8 cellular contexts compared by ENCODE assay signal in the genomic region with DNA sequence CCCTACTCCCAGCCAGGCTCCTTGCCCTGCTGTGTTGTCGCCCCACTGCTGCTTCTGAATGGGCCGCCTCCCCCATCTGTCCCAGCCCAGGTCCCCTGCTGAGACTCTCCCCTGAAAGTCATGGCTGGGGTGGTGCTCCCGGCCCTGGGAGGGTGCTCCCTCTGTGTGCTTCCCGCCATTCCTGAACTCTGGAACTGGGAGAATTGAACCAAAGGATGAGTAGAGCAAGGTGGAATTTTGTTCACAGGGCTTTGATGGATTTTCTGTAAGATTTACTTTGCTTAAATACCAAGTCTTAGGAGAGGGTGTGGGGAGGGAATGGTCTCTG. TPM values are rescaled to one million over a fixed set of nuclear protein-coding genes. Genes with fewer than 3 reads are reported as not detected.
DNase-seq lines count a peak whose midpoint lies in the region; ATAC-seq and TF ChIP-seq lines count a peak whose summit lies in the region.

No MANE protein-coding gene starts in this region.

- no peaks in the 10 kb centered on the region for H3K4me1 Mint-ChIP-seq in MCF 10A (ENCODE audit: insufficient read depth, unreplicated experiment)
- peaks cover 21% of the 10 kb centered on the region for H3K4me1 Mint-ChIP-seq in type B pancreatic cell (ENCODE audit: unreplicated experiment)

- H3K4ac ChIP-seq in mesendoderm (ENCODE audit: low read depth, low read length) = peak overlapping the region; percentile 92

- H3K56ac ChIP-seq in mesendoderm (ENCODE audit: low read length) = peak overlapping the region; percentile 90

- no peak overlapping the region for H2BK15ac ChIP-seq in mesendoderm (replicated peaks; ENCODE audit: low read depth)

- peak overlapping the region; percentile 14 for H3K4me2 ChIP-seq in mesendoderm (ENCODE audit: low read length)

- no peaks in the 10 kb centered on the region for H3K79me2 ChIP-seq in mesendoderm (ENCODE audit: control insufficient read depth, insufficient read depth, low read length)

- H3K27ac ChIP-seq in breast epithelium (peak overlapping the region; percentile 75 to 79), ascending aorta (peak overlapping the region; percentile 67 to 79), mesendoderm (ENCODE audit: low read depth, low read length) (peak overlapping the region; percentile 94)

- H3K4me3 Mint-ChIP-seq in MCF 10A (ENCODE audit: unreplicated experiment) (no peak overlapping the region), type B pancreatic cell (peak overlapping the region; percentile 52)

- ATAC-seq in GM19395 (IDR thresholded peaks at IDR 0.05; ENCODE audit: unreplicated experiment) = no peak

- H3K4me1 ChIP-seq in breast epithelium (no peaks in the 10 kb centered on the region), ascending aorta (peaks cover 4 to 5% of the 10 kb centered on the region in 2 donors), mesendoderm (ENCODE audit: control insufficient read depth, low read depth, low read length) (no peaks in the 10 kb centered on the region)

- peak overlapping the region; percentile 92 for H2BK5ac ChIP-seq in mesendoderm (ENCODE audit: low read length)

- H3K4me3 ChIP-seq in breast epithelium (peak overlapping the region; percentile 44 to 71 (median 55)), ascending aorta (peak overlapping the region; percentile 43 to 66), mesendoderm (ENCODE audit: low read length) (peak overlapping the region; percentile 10)

- POLR2A ChIA-PET in MCF 10A (lab: Yijun Ruan, JAX) = no interaction called here

- no peak overlapping the region for H4K5ac ChIP-seq in mesendoderm (ENCODE audit: low read length)

- no peak for TF ChIP-seq CTCF in breast epithelium (IDR thresholded peaks at IDR 0.05)
- no peak for TF ChIP-seq CTCF in MCF 10A (IDR thresholded peaks at IDR 0.05; ENCODE audit: unreplicated experiment)
- TF ChIP-seq CTCF in ascending aorta (IDR thresholded peaks at IDR 0.05) = no peak
- TF ChIP-seq CTCF in type B pancreatic cell (conservative IDR thresholded peaks at IDR 0.05) = no peak

- H4K8ac ChIP-seq in mesendoderm (ENCODE audit: low read depth, low read length) = peak overlapping the region; percentile 83

- H3K36me3 Mint-ChIP-seq in MCF 10A (ENCODE audit: insufficient read depth, unreplicated experiment) = no peaks in the 10 kb centered on the region
- no peaks in the 10 kb centered on the region for H3K36me3 Mint-ChIP-seq in type B pancreatic cell

- H3K79me1 ChIP-seq in mesendoderm (ENCODE audit: low read length) = peaks cover 1% of the 10 kb centered on the region

- WGBS in mesendoderm (ENCODE audit: extremely low coverage, insufficient coverage, low lambda C conversion rate) = no CpG with 5 or more reads among the region's 4 CpGs

- no peak for DNase-seq in breast epithelium (ENCODE audit: low spot score in 2 of 2)
- DNase-seq in MCF 10A (ENCODE audit: unreplicated experiment) = no peak
- no peak for DNase-seq in ascending aorta (ENCODE audit: low spot score in 2 of 2)
- no peak for DNase-seq in mesendoderm
- DNase-seq in type B pancreatic cell (ENCODE audit: extremely low spot score, unreplicated experiment) = no peak
- no peak for DNase-seq in 8988T
- DNase-seq in nucleus accumbens (lab: John Stamatoyannopoulos, UW) = no peak

- H3K9me3 Mint-ChIP-seq in MCF 10A (ENCODE audit: unreplicated experiment) = no peaks in the 10 kb centered on the region
- H3K9me3 Mint-ChIP-seq in type B pancreatic cell = no peaks in the 10 kb centered on the region

- H3K27ac Mint-ChIP-seq in MCF 10A (ENCODE audit: low read depth, unreplicated experiment) = no peak overlapping the region
- H3K27ac Mint-ChIP-seq in type B pancreatic cell = no peak overlapping the region

- H3K27me3 ChIP-seq in breast epithelium (no peaks in the 10 kb centered on the region), ascending aorta (no peaks in the 10 kb centered on the region), mesendoderm (ENCODE audit: insufficient read depth, low read length, poor library complexity) (no peaks in the 10 kb centered on the region)

- BruUV-seq in MCF 10A (replicated peaks; lab: Mats Ljungman, UMichigan) = no TSS peak

- no peak overlapping the region for H2AK5ac ChIP-seq in mesendoderm (ENCODE audit: low read length)

- no peaks in the 10 kb centered on the region for H3K36me3 ChIP-seq in breast epithelium
- H3K36me3 ChIP-seq in ascending aorta = no peaks in the 10 kb centered on the region
- peaks cover 3% of the 10 kb centered on the region for H3K36me3 ChIP-seq in mesendoderm (ENCODE audit: control insufficient read depth, insufficient read depth, low read length)

- H3K9ac ChIP-seq in mesendoderm (ENCODE audit: low read length) = peak overlapping the region; percentile 62

- intact Hi-C loops in breast epithelium (cut with DNase I; ENCODE audit: low total_unique reads) (loop anchor here (2.0 kb wide), 1 partner anchor 69 kb away; no protein-coding TSS in a partner anchor), MCF 10A (cut with micrococcal nuclease) (no loop called here), ascending aorta (cut with DNase I) (no loop called here)

- H3K9me3 ChIP-seq in breast epithelium (no peaks in the 10 kb centered on the region), ascending aorta (no peaks in the 10 kb centered on the region)

- no peak overlapping the region for H3K23ac ChIP-seq in mesendoderm (ENCODE audit: low read length)

- CTCF ChIA-PET in MCF 10A (lab: Yijun Ruan, JAX) = no interaction called here

- peak overlapping the region; percentile 95 for H2BK120ac ChIP-seq in mesendoderm (ENCODE audit: low read depth, low read length)

- TF ChIP-seq POLR2A in breast epithelium (IDR thresholded peaks at IDR 0.05) = no peak

- H3K27me3 Mint-ChIP-seq in MCF 10A (ENCODE audit: insufficient read depth, unreplicated experiment) (no peaks in the 10 kb centered on the region), type B pancreatic cell (no peaks in the 10 kb centered on the region)

- H3K18ac ChIP-seq in mesendoderm (ENCODE audit: low read length) = peak overlapping the region; percentile 86

RNA-seq across cellular contexts. Expression of a gene that starts 0.4 kb away (rescaled TPM):
- total RNA-seq in breast epithelium = 10 to 100 TPM in 2 of 3 donors, 1 to 10 TPM in 1; 7.2 to 14.1 (median 13.3) TPM
- total RNA-seq in MCF 10A (2022) = 0.49 and 0.54 TPM in 2 replicates
- total RNA-seq in ascending aorta = 9.3 TPM
- polyA plus RNA-seq in mesendoderm (2013, experiment 1 of 2) = 3.1 TPM
- polyA plus RNA-seq in mesendoderm (2013, experiment 2 of 2) = 2.7 TPM
- 5.6 and 8.0 TPM in 2 replicates for total RNA-seq in type B pancreatic cell (ENCODE audit: low replicate concordance)

RNA-seq across cellular contexts. Expression of a gene that starts 19.6 kb away (rescaled TPM):
- total RNA-seq in breast epithelium (under 1 TPM in 1 of 3 donors, not detected in 2; 0.32 TPM), MCF 10A (2022) (0.86 and 1.2 TPM in 2 replicates), ascending aorta (not detected), type B pancreatic cell (ENCODE audit: low replicate concordance) (0.63 and 1.1 TPM in 2 replicates)
- 0.14 TPM for polyA plus RNA-seq in mesendoderm (2013, experiment 1 of 2)
- 0.14 TPM for polyA plus RNA-seq in mesendoderm (2013, experiment 2 of 2)

RNA-seq across cellular contexts. Expression of a gene that starts 36.8 kb away (rescaled TPM):
- total RNA-seq in breast epithelium (1 to 10 TPM; 1.9 to 7.9 (median 5.9) TPM), MCF 10A (2022) (1.3 and 1.4 TPM in 2 replicates), ascending aorta (0.11 TPM), type B pancreatic cell (ENCODE audit: low replicate concordance) (14.9 and 18.9 TPM in 2 replicates)
- 4.0 TPM for polyA plus RNA-seq in mesendoderm (2013, experiment 1 of 2)
- 3.4 TPM for polyA plus RNA-seq in mesendoderm (2013, experiment 2 of 2)

RNA-seq across cellular contexts. Expression of a gene that starts 56.5 kb away (rescaled TPM):
- total RNA-seq in breast epithelium (1 to 10 TPM; 1.3 to 4.0 (median 3.9) TPM), MCF 10A (2022) (0.14 and 0.83 TPM in 2 replicates), ascending aorta (0.75 TPM), type B pancreatic cell (ENCODE audit: low replicate concordance) (3.9 and 6.9 TPM in 2 replicates)
- polyA plus RNA-seq in mesendoderm (2013, experiment 1 of 2) = 3.0 TPM
- 3.1 TPM for polyA plus RNA-seq in mesendoderm (2013, experiment 2 of 2)
